Comparison of ENCODE assay signal across 8 cellular contexts in genomic region chr1:26788836-26789611, GRCh38. TPM values are rescaled to one million over a fixed set of nuclear protein-coding genes. Genes with fewer than 3 reads are reported as not detected.
A peak's percentile ranks its signal among the peaks of the same experiment; 100 is the strongest.
DNase-seq lines count a peak whose midpoint lies in the region; ATAC-seq, FAIRE-seq and TF ChIP-seq lines count a peak whose summit lies in the region.

No MANE protein-coding gene starts in this region.

- TF ChIP-seq POLR2A in body of pancreas (IDR thresholded peaks at IDR 0.05) = peak in 2 of 3 donors; percentile 13
- TF ChIP-seq POLR2A in gastrocnemius medialis (IDR thresholded peaks at IDR 0.05) = no peak

- in situ Hi-C loops in gastrocnemius medialis (cut with MboI; ENCODE audit: low sequenced_read_pairs in 4 of 4) = loop anchor here (5.0 to 10.0 kb wide), 2 partner anchors 94 to 97 kb away; partner anchors contain the start of gene ARID1A (in 1 of the 4)

- H3K36me3 ChIP-seq in body of pancreas (replicated peaks in 1 of 2; ENCODE audit: insufficient read depth in 1 of 2, low read depth in 2 of 2) (no peaks in the 10 kb centered on the region), gastrocnemius medialis (peaks cover 0 to 2% of the 10 kb centered on the region in 2 donors)

- no peaks in the 10 kb centered on the region for H3K27me3 ChIP-seq in body of pancreas
- no peaks in the 10 kb centered on the region for H3K27me3 ChIP-seq in gastrocnemius medialis

- TF ChIP-seq CTCF in AG09309 (IDR thresholded peaks at IDR 0.05; ENCODE audit: control insufficient read depth, insufficient read depth, low read depth, low read length, missing control alignments) = peak; percentile 97
- peak; percentile 89 to 98 (median 97) for TF ChIP-seq CTCF in body of pancreas (IDR thresholded peaks at IDR 0.05)
- TF ChIP-seq CTCF in gastrocnemius medialis (IDR thresholded peaks at IDR 0.05 in 4 of 5, conservative IDR thresholded peaks at IDR 0.05 in 1 of 5) = peak; percentile 96 to 97 (median 97)

- H3K9me3 ChIP-seq in body of pancreas = no peaks in the 10 kb centered on the region
- H3K9me3 ChIP-seq in gastrocnemius medialis = no peaks in the 10 kb centered on the region

- DNase-seq in AG09309 (ENCODE audit: low read depth) (no peak), NCI-H2029 treated with DMSO at 0.1 percent for 48 hours (lab: John Stamatoyannopoulos, UW) (peak; percentile 64), body of pancreas (peak; percentile 88 to 91 (median 90)), gastrocnemius medialis (peak; percentile 84)

- H3K4me3 ChIP-seq in AG09309 (ENCODE audit: control insufficient read depth, low read depth, low read length) (peak overlapping the region; percentile 75), body of pancreas (peak overlapping the region; percentile 25 to 55), iPS-11a (ENCODE audit: low read depth, low read length) (peak overlapping the region; percentile 82), gastrocnemius medialis (peak overlapping the region; percentile 69 to 87 (median 84))

- peak; percentile 71 for FAIRE-seq in TTC549 (lab: Jason Lieb, UNC)

- intact Hi-C loops in body of pancreas (cut with DNase I) = no loop called here
- intact Hi-C loops in gastrocnemius medialis (cut with DNase I; ENCODE audit: low total_unique reads) = loop anchor here (1.0 to 2.0 kb wide), 5 partner anchors 91 to 288 kb away; no protein-coding TSS in a partner anchor

- ATAC-seq in GM21576 (IDR thresholded peaks at IDR 0.05; ENCODE audit: unreplicated experiment) = peak; percentile 31
- peak; percentile 66 for ATAC-seq in body of pancreas
- peak; percentile 48 to 53 for ATAC-seq in gastrocnemius medialis
- no peak for ATAC-seq in HG03139 (IDR thresholded peaks at IDR 0.05; ENCODE audit: unreplicated experiment)

- H3K4me1 ChIP-seq in body of pancreas (peaks cover 26% of the 10 kb centered on the region), gastrocnemius medialis (peaks cover 40 to 56% of the 10 kb centered on the region in 2 donors)

- H3K27ac ChIP-seq in body of pancreas = peak overlapping the region; percentile 94 to 98 (median 95)
- H3K27ac ChIP-seq in gastrocnemius medialis = peak overlapping the region; percentile 93 to 99 (median 98)

- 0 to 1% methylated on average over 19 of the region's 19 CpGs for WGBS in body of pancreas, 2 donors

RNA-seq across cellular contexts. Expression of gene PIGV, which starts 1.3 kb away (rescaled TPM):
- total RNA-seq in body of pancreas (10 to 100 TPM; 10.9 to 14.2 TPM), gastrocnemius medialis (10 to 100 TPM in 1 of 4 donors, 1 to 10 TPM in 3; 2.9 to 16.0 (median 5.8) TPM)

RNA-seq across cellular contexts. Expression of gene ZDHHC18, which starts 37.5 kb away (rescaled TPM):
- 1 to 10 TPM; 4.6 to 5.7 TPM for total RNA-seq in body of pancreas
- 10 to 100 TPM in 3 of 4 donors, 1 to 10 TPM in 1; 8.1 to 16.3 (median 12.5) TPM for total RNA-seq in gastrocnemius medialis

Comparison
In these comparisons a context has a peak if more than half of its experiments do, and no peak if none do; other contexts are left out.
1. POLR2A ChIP-seq: peak in body of pancreas (2 of 3); none in gastrocnemius medialis (0 of 2).
2. Peak in every context shown above with its lines, with median percentiles within 50 percentile points of each other: H3K4me3 ChIP-seq and CTCF ChIP-seq.